Comparison of ENCODE assay signal across 11 cellular contexts in the genomic region with DNA sequence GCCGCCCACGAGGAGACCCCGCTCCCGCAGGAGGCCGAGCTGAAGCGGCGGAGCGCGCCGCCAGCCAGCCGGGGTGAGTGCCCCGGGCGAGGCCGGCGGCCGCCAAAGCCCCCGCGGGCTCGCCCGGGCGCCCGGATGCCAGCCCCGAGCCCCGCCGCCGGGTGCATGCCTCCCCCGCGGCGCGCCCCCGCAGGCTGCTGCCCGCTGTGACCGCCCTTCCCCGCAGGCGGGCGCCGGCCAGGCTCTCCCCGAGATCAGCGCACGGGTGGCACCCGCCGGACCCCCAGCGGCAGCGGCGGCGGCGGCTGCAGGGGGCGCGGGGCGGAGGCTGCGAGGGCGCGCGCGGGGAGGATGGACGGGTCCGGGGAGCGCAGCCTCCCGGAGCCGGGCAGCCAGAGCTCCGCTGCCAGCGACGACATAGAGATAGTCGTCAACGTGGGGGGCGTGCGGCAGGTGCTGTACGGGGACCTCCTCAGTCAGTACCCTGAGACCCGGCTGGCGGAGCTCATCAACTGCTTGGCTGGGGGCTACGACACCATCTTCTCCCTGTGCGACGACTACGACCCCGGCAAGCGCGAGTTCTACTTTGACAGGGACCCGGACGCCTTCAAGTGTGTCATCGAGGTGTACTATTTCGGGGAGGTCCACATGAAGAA. TPM values are rescaled to one million over a fixed set of nuclear protein-coding genes. Genes with fewer than 3 reads are reported as not detected.
DNase-seq lines count a peak whose midpoint lies in the region; ATAC-seq and TF ChIP-seq lines count a peak whose summit lies in the region.
"Had no signal": no experiment of that assay in that cellular context is flagged by ENCODE, and none has a peak within 500 bp of the region (broad histone marks: within the 10 kb centered on the region; RNA-seq: fewer than 3 reads in every experiment).

No MANE protein-coding gene starts in this region.

- H3K9ac ChIP-seq in parathyroid adenoma: no peak overlapping the region

- H3K27ac ChIP-seq in SJCRH30 (peak overlapping the region; percentile 22; the same call in 1 of the 2 replicates), gastroesophageal sphincter (peak overlapping the region in 2 of 4 donors; percentile 76 to 81), parathyroid adenoma (no peak overlapping the region), tibial nerve (no peak overlapping the region)

- DNase-seq in COLO668 (lab: John Stamatoyannopoulos, UW; ENCODE audit: unreplicated experiment) (peak; percentile 68), SJCRH30 (no peak), NCI-H146 treated with DMSO at 0.1 percent for 48 hours (lab: John Stamatoyannopoulos, UW; ENCODE audit: unreplicated experiment) (no peak), tibial nerve (ENCODE audit: low spot score in 2 of 2) (no peak)
- DNase-seq in effector CD8-positive, alpha-beta T cell (lab: John Stamatoyannopoulos, UW): no peak
- no peak for DNase-seq in activated CD4-positive, alpha-beta T cell treated with anti-CD3 and anti-CD28 coated beads, Interleukin-2, amount 50 U/mL, for 4 hours
- DNase-seq: DMS 273 treated with DMSO at 0.1 percent for 48 hours; naive thymus-derived CD8-positive, alpha-beta T cell; NCI-H446 treated with DMSO at 0.1 percent for 48 hours had no signal

- H3K79me2 ChIP-seq in parathyroid adenoma: no peaks in the 10 kb centered on the region

- H3K4me2 ChIP-seq in parathyroid adenoma (ENCODE audit: low read length): peak overlapping the region; percentile 67

- TF ChIP-seq EP300 in gastroesophageal sphincter (IDR thresholded peaks at IDR 0.05): no peak
- TF ChIP-seq EP300 in tibial nerve (IDR thresholded peaks at IDR 0.05): no peak

- H3K4me1 ChIP-seq in SJCRH30: peaks cover 6% of the 10 kb centered on the region
- H3K4me1 ChIP-seq in gastroesophageal sphincter: peaks cover 0 to 21% (median 0%) of the 10 kb centered on the region in 3 donors
- no peaks in the 10 kb centered on the region for H3K4me1 ChIP-seq in parathyroid adenoma
- peaks cover 0 to 11% (median 0%) of the 10 kb centered on the region in 4 donors for H3K4me1 ChIP-seq in tibial nerve

- H3K9me3 ChIP-seq in SJCRH30 (replicated peaks) (no peaks in the 10 kb centered on the region), gastroesophageal sphincter (no peaks in the 10 kb centered on the region), parathyroid adenoma (ENCODE audit: control insufficient read depth, low read length) (no peaks in the 10 kb centered on the region), tibial nerve (no peaks in the 10 kb centered on the region)

- TF ChIP-seq POLR2A in gastroesophageal sphincter (IDR thresholded peaks at IDR 0.05): no peak
- TF ChIP-seq POLR2A in tibial nerve (IDR thresholded peaks at IDR 0.05): no peak

- no peak for TF ChIP-seq CTCF in gastroesophageal sphincter (IDR thresholded peaks at IDR 0.05)
- TF ChIP-seq CTCF in parathyroid adenoma (IDR thresholded peaks at IDR 0.05): no peak
- TF ChIP-seq CTCF in tibial nerve (IDR thresholded peaks at IDR 0.05): no peak

- H3K36me3 ChIP-seq in SJCRH30 (no peaks in the 10 kb centered on the region), gastroesophageal sphincter (no peaks in the 10 kb centered on the region), parathyroid adenoma (ENCODE audit: control insufficient read depth, insufficient read depth, low read length) (no peaks in the 10 kb centered on the region), tibial nerve (no peaks in the 10 kb centered on the region)

- WGBS in gastroesophageal sphincter (ENCODE audit: low coverage in 1 of 2), 2 donors: no CpG with 5 or more reads among the region's 81 CpGs
- 16 to 85% methylated on average over 2 to 25 of the region's 81 CpGs for WGBS in tibial nerve, 2 donors

- no peak overlapping the region for H2AFZ ChIP-seq in parathyroid adenoma

- H3K4me3 ChIP-seq in SJCRH30 (peak overlapping the region; percentile 36), gastroesophageal sphincter (peak overlapping the region; percentile 15 to 51), parathyroid adenoma (ENCODE audit: low read depth, low read length) (peak overlapping the region; percentile 16), tibial nerve (peak overlapping the region in 2 of 4 donors; percentile 18 to 44)

- H3K27me3 ChIP-seq in SJCRH30 (no peaks in the 10 kb centered on the region), gastroesophageal sphincter (peaks cover 49% of the 10 kb centered on the region), parathyroid adenoma (ENCODE audit: control insufficient read depth, insufficient read depth, low read length) (peaks cover 5% of the 10 kb centered on the region), tibial nerve (peaks cover 0 to 46% of the 10 kb centered on the region in 2 donors)

- peak; percentile 5 for ATAC-seq in gastroesophageal sphincter
- ATAC-seq: naive thymus-derived CD8-positive, alpha-beta T cell had no signal

RNA-seq across cellular contexts. Expression of gene KCNF1, which starts 0.5 kb away (rescaled TPM):
- 0.42 and 0.51 TPM in 2 replicates for total RNA-seq in SJCRH30 (2014; rRNA removed; shearing (Covaris generic))
- 10 to 100 TPM in 2 of 4 donors, 1 to 10 TPM in 1, not detected in 1; 6.1 to 47.7 (median 29.1) TPM for total RNA-seq in gastroesophageal sphincter
- under 1 TPM in 2 of 4 donors, not detected in 2; 0.22 to 0.42 TPM for total RNA-seq in tibial nerve
- total RNA-seq: naive thymus-derived CD8-positive, alpha-beta T cell had no signal
